8 cellular contexts compared by ENCODE assay signal in genomic region chrX:40008841-40009461, GRCh38.
A peak's percentile ranks its signal among the peaks of the same experiment; 100 is the strongest.
DNase-seq lines count a peak whose midpoint lies in the region; ATAC-seq and TF ChIP-seq lines count a peak whose summit lies in the region.

No MANE protein-coding gene starts in this region.

- no peaks in the 10 kb centered on the region for H3K27me3 ChIP-seq in body of pancreas
- no peaks in the 10 kb centered on the region for H3K27me3 ChIP-seq in naive thymus-derived CD4-positive, alpha-beta T cell (ENCODE audit: control insufficient read depth in 2 of 2, insufficient read depth in 2 of 2, low read length in 2 of 2)

- H3K9me3 Mint-ChIP-seq in naive thymus-derived CD4-positive, alpha-beta T cell = peaks cover 0 to 2% (median 0%) of the 10 kb centered on the region in 11 donors

- no peaks in the 10 kb centered on the region for H3K36me3 Mint-ChIP-seq in naive thymus-derived CD4-positive, alpha-beta T cell

- TF ChIP-seq CTCF in body of pancreas (IDR thresholded peaks at IDR 0.05) = no peak

- H3K27me3 Mint-ChIP-seq in naive thymus-derived CD4-positive, alpha-beta T cell = peaks cover 15 to 55% (median 17%) of the 10 kb centered on the region in 5 donors

- H3K27ac Mint-ChIP-seq in naive thymus-derived CD4-positive, alpha-beta T cell = no peak overlapping the region

- 3 to 7% methylated on average over 15 to 32 of the region's 50 CpGs for WGBS in body of pancreas, 2 donors

- TF ChIP-seq POLR2A in body of pancreas (IDR thresholded peaks at IDR 0.05) = no peak

- peak overlapping the region; percentile 57 to 81 (median 72) for H3K4me3 Mint-ChIP-seq in naive thymus-derived CD4-positive, alpha-beta T cell

- CTCF ChIA-PET in naive thymus-derived CD4-positive, alpha-beta T cell (lab: Charles Lee) = no interaction called here

- peaks cover 28% of the 10 kb centered on the region for H3K4me1 ChIP-seq in body of pancreas
- peaks cover 0 to 31% of the 10 kb centered on the region in 2 donors for H3K4me1 ChIP-seq in naive thymus-derived CD4-positive, alpha-beta T cell (ENCODE audit: control insufficient read depth in 2 of 2, insufficient read depth in 2 of 2, low read length in 2 of 2)

- POLR2A ChIA-PET in naive thymus-derived CD4-positive, alpha-beta T cell (lab: Charles Lee) = no interaction called here

- no peaks in the 10 kb centered on the region for H3K36me3 ChIP-seq in body of pancreas (replicated peaks in 1 of 2; ENCODE audit: insufficient read depth in 1 of 2, low read depth in 2 of 2)
- no peaks in the 10 kb centered on the region for H3K36me3 ChIP-seq in naive thymus-derived CD4-positive, alpha-beta T cell (ENCODE audit: control insufficient read depth in 2 of 3, insufficient read depth in 3 of 3, low read length in 3 of 3)

- H3K4me3 ChIP-seq in body of pancreas = no peak overlapping the region
- no peak overlapping the region for H3K4me3 ChIP-seq in naive thymus-derived CD4-positive, alpha-beta T cell (ENCODE audit: low read length)

- ATAC-seq in body of pancreas = no peak
- ATAC-seq in naive thymus-derived CD4-positive, alpha-beta T cell = no peak
- no peak for ATAC-seq in GM18498 (IDR thresholded peaks at IDR 0.05; ENCODE audit: unreplicated experiment)

- no peak overlapping the region for H3K27ac ChIP-seq in body of pancreas
- no peak overlapping the region for H3K27ac ChIP-seq in naive thymus-derived CD4-positive, alpha-beta T cell (ENCODE audit: low read depth, low read length)

- H3K4me1 Mint-ChIP-seq in naive thymus-derived CD4-positive, alpha-beta T cell = peaks cover 5 to 46% (median 31%) of the 10 kb centered on the region in 7 donors

- DNase-seq in Daoy (ENCODE audit: low read depth) (peak; percentile 19), NCI-H524 (lab: John Stamatoyannopoulos, UW) (peak; percentile 78 to 83), body of pancreas (peak in 3 of 4 donors; percentile 22 to 31 (median 24)), DMS79 treated with DMSO at 0.1 percent for 48 hours (lab: John Stamatoyannopoulos, UW) (no peak), HCEC 1CT (no peak), midbrain (lab: John Stamatoyannopoulos, UW) (no peak)
- DNase-seq in naive thymus-derived CD4-positive, alpha-beta T cell = peak in 1 of 9 donors; percentile 45

- intact Hi-C loops in body of pancreas (cut with DNase I) = no loop called here
- intact Hi-C loops in naive thymus-derived CD4-positive, alpha-beta T cell (cut with micrococcal nuclease) = no loop called here

- H3K9me3 ChIP-seq in body of pancreas = no peaks in the 10 kb centered on the region
- H3K9me3 ChIP-seq in naive thymus-derived CD4-positive, alpha-beta T cell (ENCODE audit: control insufficient read depth in 2 of 3, low read length in 3 of 3) = no peaks in the 10 kb centered on the region

Comparison
In these comparisons a context has a peak if more than half of its experiments do, and no peak if none do; other contexts are left out.
1. DNase-seq: peak in Daoy (single experiment), NCI-H524 (2 of 2) and body of pancreas (3 of 4); none in DMS79 treated with DMSO at 0.1 percent for 48 hours (single experiment), HCEC 1CT (single experiment) and midbrain (single experiment).